19 cellular contexts compared by ENCODE assay signal in the genomic region with DNA sequence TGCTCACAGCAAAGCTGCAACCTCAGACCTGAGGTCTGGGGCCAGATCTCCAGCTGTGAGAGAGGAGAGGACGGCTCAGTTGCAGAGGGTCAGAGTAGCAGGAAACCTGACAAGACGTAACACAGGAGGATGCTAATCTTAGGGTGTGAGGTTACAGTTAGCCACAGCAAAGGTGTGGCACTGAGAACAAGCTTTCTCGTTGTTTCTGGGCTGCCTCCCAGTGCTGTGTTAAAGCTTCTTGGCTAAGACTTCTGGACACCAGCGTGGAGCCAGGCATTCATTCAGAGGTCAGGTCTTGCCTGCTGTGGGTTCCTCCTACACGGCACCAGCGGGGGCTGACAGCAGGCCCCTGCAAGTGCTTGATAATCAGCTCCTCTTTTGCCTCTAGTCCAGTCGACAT.
A peak's percentile ranks its signal among the peaks of the same experiment; 100 is the strongest.
DNase-seq lines count a peak whose midpoint lies in the region; ATAC-seq and TF ChIP-seq lines count a peak whose summit lies in the region.
"Had no signal": no experiment of that assay in that cellular context is flagged by ENCODE, and none has a peak within 500 bp of the region (broad histone marks: within the 10 kb centered on the region; RNA-seq: fewer than 3 reads in every experiment).

No MANE protein-coding gene starts in this region.

- ATAC-seq in aorta (ENCODE audit: low FRiP score), result no peak
- ATAC-seq: GM12878 had no signal

- no peaks in the 10 kb centered on the region for H3K27me3 ChIP-seq in MG63
- H3K27me3 ChIP-seq in neuronal stem cell (ENCODE audit: control insufficient read depth in 3 of 3, insufficient read depth in 3 of 3, low read depth in 1 of 3, low read length in 3 of 3), result no peaks in the 10 kb centered on the region
- H3K27me3 ChIP-seq in testis, result no peaks in the 10 kb centered on the region
- H3K27me3 ChIP-seq in aorta (ENCODE audit: control insufficient read depth in 1 of 2, insufficient read depth in 2 of 2, low read length in 1 of 2), result no peaks in the 10 kb centered on the region
- H3K27me3 ChIP-seq: BLaER1 had no signal

- H3K4me3 ChIP-seq in MG63 (no peak overlapping the region), neuronal stem cell (ENCODE audit: low read length in 2 of 2) (no peak overlapping the region), testis (no peak overlapping the region), aorta (ENCODE audit: low read length in 2 of 2) (no peak overlapping the region)
- H3K4me3 ChIP-seq: BLaER1, GM12878 had no signal

- no peak overlapping the region for H2BK5ac ChIP-seq in neuronal stem cell (ENCODE audit: low read length)

- DNase-seq in MG63 (peak; percentile 1), cerebellum (ENCODE audit: low spot score) (peak; percentile 62), neuronal stem cell (ENCODE audit: low spot score) (no peak), testis (peak; percentile 81), aorta (no peak), NCI-H187 treated with DMSO at 0.1 percent for 48 hours (lab: John Stamatoyannopoulos, UW) (no peak), T-helper 2 cell (no peak)
- DNase-seq: Calu3; CD4-positive, alpha-beta memory T cell; H9; IMR-90; Karpas-422; NCI-H1092; NCI-H1436 treated with DMSO at 0.1 percent for 48 hours; NCI-H510A; OCI-M1; SHP77 had no signal

- H3K27ac ChIP-seq in neuronal stem cell (replicated peaks; ENCODE audit: low read length), result no peak overlapping the region
- no peak overlapping the region for H3K27ac ChIP-seq in testis
- no peak overlapping the region for H3K27ac ChIP-seq in aorta (ENCODE audit: low read depth in 1 of 2, low read length in 2 of 2)
- H3K27ac ChIP-seq: BLaER1 had no signal

- H3K4me2 ChIP-seq in neuronal stem cell (ENCODE audit: insufficient read depth, low read length, poor library complexity, severe bottlenecking), result no peak overlapping the region
- H3K4me2 ChIP-seq: BLaER1 had no signal

- H2AFZ ChIP-seq in neuronal stem cell (ENCODE audit: low read length), result no peak overlapping the region

- H3K79me1 ChIP-seq in neuronal stem cell (ENCODE audit: low read depth, low read length), result no peaks in the 10 kb centered on the region

- no peak overlapping the region for H2BK15ac ChIP-seq in neuronal stem cell (ENCODE audit: low read length)

- peak overlapping the region; percentile 42 for H3K14ac ChIP-seq in neuronal stem cell (ENCODE audit: low read length)

- H3K4me1 ChIP-seq in neuronal stem cell (ENCODE audit: control insufficient read depth in 2 of 2, insufficient read depth in 1 of 2, low read depth in 1 of 2, low read length in 2 of 2) (peaks cover 0 to 5% of the 10 kb centered on the region in 2 donors), testis (no peaks in the 10 kb centered on the region), aorta (ENCODE audit: control insufficient read depth in 1 of 2, insufficient read depth in 2 of 2, low read length in 2 of 2) (no peaks in the 10 kb centered on the region)
- H3K4me1 ChIP-seq: BLaER1 had no signal

- no peak overlapping the region for H2BK120ac ChIP-seq in neuronal stem cell (ENCODE audit: low read depth, low read length)

- H3K18ac ChIP-seq in neuronal stem cell (ENCODE audit: low read length), result peak overlapping the region; percentile 11

- no peak overlapping the region for H4K91ac ChIP-seq in neuronal stem cell (ENCODE audit: low read depth, low read length, poor library complexity)

- H3K9ac ChIP-seq in neuronal stem cell (ENCODE audit: low read depth, low read length, poor library complexity), result no peak overlapping the region
- H3K9ac ChIP-seq: BLaER1 had no signal

- no peak overlapping the region for H2BK12ac ChIP-seq in neuronal stem cell (ENCODE audit: low read length)

- no peak overlapping the region for H3K23ac ChIP-seq in neuronal stem cell (ENCODE audit: low read depth, low read length, poor library complexity)

- no peak for TF ChIP-seq POLR2A in testis (IDR thresholded peaks at IDR 0.05)

- no peak overlapping the region for H2AK5ac ChIP-seq in neuronal stem cell (ENCODE audit: low read depth, low read length)

- no peaks in the 10 kb centered on the region for H3K9me3 ChIP-seq in MG63
- no peaks in the 10 kb centered on the region for H3K9me3 ChIP-seq in neuronal stem cell (replicated peaks in 1 of 2; ENCODE audit: control insufficient read depth in 2 of 2, insufficient read depth in 1 of 2, low read depth in 1 of 2, low read length in 2 of 2)
- H3K9me3 ChIP-seq in testis, result no peaks in the 10 kb centered on the region
- H3K9me3 ChIP-seq in aorta (ENCODE audit: control insufficient read depth, low read length), result no peaks in the 10 kb centered on the region
- H3K9me3 ChIP-seq: BLaER1 had no signal

- no peak for TF ChIP-seq CTCF in testis (IDR thresholded peaks at IDR 0.05)

- H3K4ac ChIP-seq in neuronal stem cell (ENCODE audit: low read length), result no peak overlapping the region

- no peaks in the 10 kb centered on the region for H3K36me3 ChIP-seq in MG63
- no peaks in the 10 kb centered on the region for H3K36me3 ChIP-seq in neuronal stem cell (replicated peaks in 1 of 2; ENCODE audit: control insufficient read depth in 2 of 2, insufficient read depth in 2 of 2, low read length in 2 of 2)
- H3K36me3 ChIP-seq in testis (ENCODE audit: low read depth, missing control alignments), result no peaks in the 10 kb centered on the region
- no peaks in the 10 kb centered on the region for H3K36me3 ChIP-seq in aorta (ENCODE audit: control insufficient read depth in 1 of 2, insufficient read depth in 2 of 2, low read length in 1 of 2)
- H3K36me3 ChIP-seq: BLaER1 had no signal

- no CpG with 5 or more reads among the region's 7 CpGs for WGBS in neuronal stem cell (ENCODE audit: extremely low coverage in 2 of 2, insufficient read length in 2 of 2, insufficient replicate concordance in 1 of 2), 2 donors
- 15 to 33% methylated on average over 7 of the region's 7 CpGs for WGBS in testis, 2 donors
- 13 to 16% methylated on average over 7 of the region's 7 CpGs for WGBS in aorta, 2 donors

- no peak overlapping the region for H4K8ac ChIP-seq in neuronal stem cell (ENCODE audit: low read depth, low read length)

- intact Hi-C loops in testis (cut with DNase I; ENCODE audit: low total_unique reads) (no loop called here), aorta (cut with DNase I) (no loop called here)

Comparison
In these comparisons a context has a peak if more than half of its experiments do, and no peak if none do; other contexts are left out.
1. DNase-seq: peak in MG63 (single experiment), cerebellum (single experiment) and testis (single experiment); none in neuronal stem cell (single experiment), aorta (0 of 2), NCI-H187 treated with DMSO at 0.1 percent for 48 hours (single experiment) and T-helper 2 cell (0 of 5).